Comparison of ENCODE assay signal across 10 cellular contexts in genomic region chr17:42122371-42123303, GRCh38. TPM values are rescaled to one million over a fixed set of nuclear protein-coding genes. Genes with fewer than 3 reads are reported as not detected.
A peak's percentile ranks its signal among the peaks of the same experiment; 100 is the strongest.
DNase-seq lines count a peak whose midpoint lies in the region; ATAC-seq and TF ChIP-seq lines count a peak whose summit lies in the region.
"Had no signal": no experiment of that assay in that cellular context is flagged by ENCODE, and none has a peak within 500 bp of the region (broad histone marks: within the 10 kb centered on the region; RNA-seq: fewer than 3 reads in every experiment).

TSS of gene HSPB9 (plus strand) at chr17:42122804. CDS start at chr17:42122851, 47 bp downstream.

- H2BK15ac ChIP-seq in IMR-90 (ENCODE audit: low read depth, low read length): no peak within 1 kb of the TSS

- CTCF ChIA-PET in IMR-90 (lab: Yijun Ruan, JAX): no interaction called here
- CTCF ChIA-PET in T-cell (lab: Charles Lee): interaction anchor here in 1 of 2 donors (0.5 kb wide), 1 partner anchor 281 kb away, joined by 4 read pairs; no protein-coding TSS in a partner anchor

- H2AK9ac ChIP-seq in IMR-90 (replicated peaks; ENCODE audit: low read depth, low read length, poor library complexity): no peak within 1 kb of the TSS

- no peak within 1 kb of the TSS for H3K4me2 ChIP-seq in IMR-90 (ENCODE audit: low read depth, low read length)
- H3K4me2 ChIP-seq in hepatocyte: peak within 1 kb of the TSS; percentile 59

- H3K4me3 Mint-ChIP-seq in T-cell: peak within 1 kb of the TSS; percentile 66 to 74 (median 71)

- H3K56ac ChIP-seq in IMR-90 (ENCODE audit: extremely low read depth, insufficient read depth, low read length): no peak within 1 kb of the TSS

- no peaks in the 10 kb centered on the region for H3K9me3 Mint-ChIP-seq in T-cell

- H3K27me3 Mint-ChIP-seq in T-cell: no peaks in the 10 kb centered on the region

- no peak within 1 kb of the TSS for H2AK5ac ChIP-seq in IMR-90 (ENCODE audit: low read depth, low read length)

- WGBS in IMR-90 (ENCODE audit: extremely low coverage in 2 of 2, insufficient read length in 1 of 2), 2 experiments: 61% methylated on average over 45 of the region's 61 CpGs; no CpG with 5 or more reads in 1 of the 2 experiments
- 58% methylated on average over 59 of the region's 61 CpGs for WGBS in hepatocyte (ENCODE audit: low lambda C conversion rate, missing lambda C conversion rate)

- H3K27ac Mint-ChIP-seq in T-cell: peak within 1 kb of the TSS in 1 of 2 donors; percentile 72

- POLR2A ChIA-PET in IMR-90 (lab: Charles Lee; ENCODE audit: unreplicated experiment) (no interaction called here), T-cell (lab: Charles Lee) (interaction anchor here in 1 of 2 donors (0.6 kb wide), 1 partner anchor 119 kb away, joined by 3 read pairs; no protein-coding TSS in a partner anchor)

- no peak within 1 kb of the TSS for H4K91ac ChIP-seq in IMR-90 (ENCODE audit: insufficient read depth, low read depth, low read length)

- TF ChIP-seq POLR2A in IMR-90 (IDR thresholded peaks at IDR 0.05; ENCODE audit: low read depth, low read length): no peak

- H3K79me2 ChIP-seq in hepatocyte: no peaks in the 10 kb centered on the region

- H2BK120ac ChIP-seq in IMR-90 (ENCODE audit: low read depth, low read length): no peak within 1 kb of the TSS

- no peak within 1 kb of the TSS for H3K23ac ChIP-seq in IMR-90 (ENCODE audit: low read depth, low read length)

- H3K4ac ChIP-seq in IMR-90 (ENCODE audit: low read depth, low read length): no peak within 1 kb of the TSS

- H3K14ac ChIP-seq in IMR-90 (replicated peaks; ENCODE audit: low read depth, low read length): no peak within 1 kb of the TSS

- no peak for TF ChIP-seq RAD21 in IMR-90 (IDR thresholded peaks at IDR 0.05; ENCODE audit: low read length)

- H3K79me1 ChIP-seq in IMR-90 (ENCODE audit: low read depth in 1 of 2, low read length in 2 of 2): peaks cover 10 to 12% of the 10 kb centered on the region in 2 experiments; a peak in 3 of 4 replicates

- peaks cover 30% of the 10 kb centered on the region for H3K36me3 Mint-ChIP-seq in T-cell

- no peak within 1 kb of the TSS for H3K18ac ChIP-seq in IMR-90 (ENCODE audit: low read depth, low read length)

- H3K27ac ChIP-seq in IMR-90 (ENCODE audit: insufficient read depth, low read length) (no peak within 1 kb of the TSS), hepatocyte (peak within 1 kb of the TSS; percentile 31)

- H3K9me3 ChIP-seq in IMR-90 (ENCODE audit: control insufficient read depth, insufficient read depth, low read length) (no peaks in the 10 kb centered on the region), hepatocyte (ENCODE audit: low read depth) (no peaks in the 10 kb centered on the region)

- no peaks in the 10 kb centered on the region for H3K27me3 ChIP-seq in IMR-90 (ENCODE audit: control insufficient read depth, insufficient read depth, low read length)
- no peaks in the 10 kb centered on the region for H3K27me3 ChIP-seq in hepatocyte

- in situ Hi-C loops in IMR-90 (cut with MboI; ENCODE audit: low sequenced_read_pairs): no loop called here

- no peak within 1 kb of the TSS for H2BK20ac ChIP-seq in IMR-90 (ENCODE audit: low read depth, low read length)

- DNase-seq in IMR-90 (no peak), T-cell (no peak), hepatocyte (ENCODE audit: low spot score) (peak; percentile 77), sciatic nerve (ENCODE audit: low spot score) (peak; percentile 77), NCI-H2196 (lab: John Stamatoyannopoulos, UW; ENCODE audit: unreplicated experiment) (no peak)
- DNase-seq: stimulated activated naive CD4-positive, alpha-beta T cell had no signal

- BruUV-seq in IMR-90 (replicated peaks; lab: Mats Ljungman, UMichigan): no TSS peak

- peaks cover 19 to 21% (median 21%) of the 10 kb centered on the region in 3 donors for H3K4me1 Mint-ChIP-seq in T-cell

- no peak within 1 kb of the TSS for H2BK5ac ChIP-seq in IMR-90 (ENCODE audit: low read depth, low read length, poor library complexity, severe bottlenecking)

- ATAC-seq in IMR-90 (ENCODE audit: low read depth): no peak
- no peak for ATAC-seq in T-cell (replicated peaks in 1 of 4)
- peak; percentile 67 for ATAC-seq in sciatic nerve
- ATAC-seq in GM21381 (IDR thresholded peaks at IDR 0.05; ENCODE audit: unreplicated experiment): no peak
- ATAC-seq in HG02973 (IDR thresholded peaks at IDR 0.05; ENCODE audit: unreplicated experiment): no peak
- ATAC-seq in HG03432 (IDR thresholded peaks at IDR 0.05; ENCODE audit: unreplicated experiment): no peak

- peak within 1 kb of the TSS; percentile 38 for H2AFZ ChIP-seq in IMR-90 (replicated peaks; ENCODE audit: low read length, poor library complexity)
- H2AFZ ChIP-seq in hepatocyte: peak within 1 kb of the TSS; percentile 72

- dilution Hi-C loops in IMR-90 (cut with HindIII; ENCODE audit: low sequenced_read_pairs, unreplicated experiment): no loop called here

- H3K4me1 ChIP-seq in IMR-90 (ENCODE audit: control insufficient read depth, insufficient read depth, low read length) (peaks cover 7% of the 10 kb centered on the region), hepatocyte (ENCODE audit: insufficient read depth) (peaks cover 7% of the 10 kb centered on the region)

- peak within 1 kb of the TSS in 1 of 2 experiments; percentile 75; a peak in 2 of 4 replicates for H4K8ac ChIP-seq in IMR-90 (ENCODE audit: low read depth in 2 of 2, low read length in 2 of 2)

- H3K9ac ChIP-seq in IMR-90 (ENCODE audit: low read depth, low read length): no peak within 1 kb of the TSS

- peaks cover 4% of the 10 kb centered on the region; the same call in 1 of the 2 replicates for H3K9me1 ChIP-seq in IMR-90 (ENCODE audit: insufficient read depth, low read length)

- TF ChIP-seq CTCF in IMR-90 (conservative IDR thresholded peaks at IDR 0.05; ENCODE audit: low read depth, low read length): no peak
- TF ChIP-seq CTCF in hepatocyte (IDR thresholded peaks at IDR 0.05; ENCODE audit: poor library complexity): no peak

- H4K20me1 ChIP-seq in IMR-90 (ENCODE audit: insufficient read depth, low read length) (peaks cover 3% of the 10 kb centered on the region; the same call in 1 of the 2 replicates), hepatocyte (ENCODE audit: insufficient read depth, poor library complexity, severe bottlenecking) (no peaks in the 10 kb centered on the region)

- peaks cover 36% of the 10 kb centered on the region for H3K36me3 ChIP-seq in IMR-90 (ENCODE audit: control insufficient read depth, insufficient read depth, low read length)
- H3K36me3 ChIP-seq in hepatocyte (replicated peaks; ENCODE audit: insufficient read depth, low read depth): no peaks in the 10 kb centered on the region

- H3K4me3 ChIP-seq in IMR-90 (ENCODE audit: insufficient read depth, low read depth, low read length): no peak within 1 kb of the TSS
- no peak within 1 kb of the TSS for H3K4me3 ChIP-seq in hepatocyte

- H3K9me2 ChIP-seq in hepatocyte (replicated peaks; ENCODE audit: insufficient read depth): no peaks in the 10 kb centered on the region

- H4K5ac ChIP-seq in IMR-90 (ENCODE audit: low read depth, low read length): no peak within 1 kb of the TSS

- intact Hi-C loops in IMR-90 (cut with micrococcal nuclease): no loop called here
- intact Hi-C loops in sciatic nerve (cut with DNase I): no loop called here

TF ChIP-seq in IMR-90, 13 proteins besides CTCF, POLR2A, EP300 and RAD21:
- TF ChIP-seq MAZ (IDR thresholded peaks at IDR 0.05; ENCODE audit: borderline replicate concordance, low read depth, low read length) (no peak), RFX5 (IDR thresholded peaks at IDR 0.05; ENCODE audit: low read depth, low read length) (no peak), ELK1 (IDR thresholded peaks at IDR 0.05; ENCODE audit: borderline replicate concordance, low read depth, low read length) (no peak), MAFK (IDR thresholded peaks at IDR 0.05; ENCODE audit: low read depth, low read length) (no peak)

RNA-seq across cellular contexts. Expression of gene HSPB9, which starts in this region (rescaled TPM):
- not detected in 2 replicates for total RNA-seq in IMR-90 (2012; rRNA removed)
- polyA plus RNA-seq in IMR-90 (2012; rRNA removed): not detected in 2 replicates
- polyA plus RNA-seq in IMR-90 (2012; cell fraction: cytosol; rRNA removed): not detected in 2 replicates
- 0.06 and 0.09 TPM in 2 replicates for polyA plus RNA-seq in IMR-90 (2012; cell fraction: nucleus; rRNA removed; ENCODE audit: low replicate concordance)
- total RNA-seq in T-cell: under 1 TPM in 2 of 5 donors, not detected in 3; 0.13 to 0.18 TPM
- not detected in 2 replicates for total RNA-seq in hepatocyte
- 0.34 and 0.46 TPM in 2 replicates for polyA plus RNA-seq in hepatocyte
- total RNA-seq in sciatic nerve: not detected
- total RNA-seq: T-helper 1 cell treated with Interleukin-12 subunit alpha and Interleukin-12 subunit beta and Interleukin-4 antibody, amounts not matched to agents 30 ng/mL and 1 ng/mL, for 36 hours had no signal

Comparison
In these comparisons a context has a peak if more than half of its experiments do, and no peak if none do; other contexts are left out.
1. Peak in DNase-seq, H3K27ac ChIP-seq and H3K4me2 ChIP-seq in hepatocyte; RNA of the gene not detected or under 1 TPM.
2. Peak in DNase-seq and ATAC-seq in sciatic nerve; RNA of the gene not detected or under 1 TPM.